Comparison of ENCODE assay signal across 14 cellular contexts in the genomic region with DNA sequence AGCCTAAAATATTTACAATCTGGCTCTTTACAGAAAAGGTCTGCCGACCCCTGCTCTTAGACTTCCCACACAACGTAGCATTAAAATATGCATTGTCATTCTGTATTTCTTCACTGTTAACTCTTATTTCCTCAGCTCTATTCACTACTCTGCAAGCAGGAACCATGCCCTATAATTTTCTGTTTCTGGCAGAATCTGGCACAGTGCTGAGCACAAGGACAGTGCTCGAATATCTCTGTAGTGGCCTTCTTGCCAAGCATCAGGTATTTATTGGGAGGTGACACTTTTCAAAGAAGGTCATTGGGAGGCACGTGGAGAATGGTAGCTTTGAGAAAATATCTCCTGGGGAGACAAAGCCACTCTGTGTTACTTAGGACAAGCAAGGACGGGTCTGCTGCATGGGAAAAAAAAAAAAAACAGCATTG.
DNase-seq lines count a peak whose midpoint lies in the region; TF ChIP-seq lines count a peak whose summit lies in the region.
"Had no signal": no experiment of that assay in that cellular context is flagged by ENCODE, and none has a peak within 500 bp of the region (broad histone marks: within the 10 kb centered on the region; RNA-seq: fewer than 3 reads in every experiment).

No MANE protein-coding gene starts in this region.

- peak overlapping the region; percentile 51 for H3K27ac ChIP-seq in smooth muscle cell (ENCODE audit: low read depth)
- peak overlapping the region in 1 of 2 donors; percentile 59 for H3K27ac ChIP-seq in uterus
- H3K27ac ChIP-seq: colonic mucosa had no signal

- in situ Hi-C loops in KBM-7 (cut with MboI; ENCODE audit: low pct_unique_long_range_greater_than_20kb, low sequenced_read_pairs), result no loop called here

- CTCF ChIA-PET in HEK293T (lab: Yijun Ruan, JAX), result interaction anchor here (1.0 kb wide), 1 partner anchor 9 kb away, joined by 4 read pairs; no protein-coding TSS in a partner anchor

- POLR2A ChIA-PET in HEK293T (lab: Yijun Ruan, JAX), result no interaction called here

- no peak overlapping the region for H2AFZ ChIP-seq in smooth muscle cell (ENCODE audit: low read depth)

- DNase-seq in KBM-7, result peak; percentile 32
- peak; percentile 79 for DNase-seq in OCI-M1 (lab: John Stamatoyannopoulos, UW)
- DNase-seq in fibroblast of villous mesenchyme (ENCODE audit: low read depth), result peak; percentile 60
- DNase-seq in smooth muscle cell (lab: John Stamatoyannopoulos, UW; ENCODE audit: unreplicated experiment), result no peak
- no peak for DNase-seq in NCI-H82 (lab: John Stamatoyannopoulos, UW)
- no peak for DNase-seq in inferior parietal cortex (ENCODE audit: extremely low spot score)
- DNase-seq in HEK293T (ENCODE audit: extremely low spot score), result no peak
- DNase-seq in uterus, result no peak
- DNase-seq: activated B cell treated with CpG ODN at 0.5 μM for 24 hours; activated naive CD8-positive, alpha-beta T cell treated with anti-CD3 and anti-CD28 coated beads, Interleukin-2, amount 50 U/mL, for 24 hours; colonic mucosa; foreskin fibroblast; NCI-H526 treated with DMSO at 0.1 percent for 48 hours; SK-N-SH had no signal

- no peaks in the 10 kb centered on the region for H3K79me2 ChIP-seq in smooth muscle cell (ENCODE audit: low read depth)

- no peak overlapping the region for H3K9ac ChIP-seq in smooth muscle cell (ENCODE audit: low read depth)
- H3K9ac ChIP-seq: SK-N-SH had no signal

- H3K9me3 ChIP-seq in smooth muscle cell (replicated peaks; ENCODE audit: low read depth) (no peaks in the 10 kb centered on the region), uterus (no peaks in the 10 kb centered on the region)
- H3K9me3 ChIP-seq: colonic mucosa, SK-N-SH had no signal

- H3K27me3 ChIP-seq in smooth muscle cell (ENCODE audit: low read depth) (no peaks in the 10 kb centered on the region), uterus (no peaks in the 10 kb centered on the region)
- H3K27me3 ChIP-seq: colonic mucosa had no signal

- H4K20me1 ChIP-seq in smooth muscle cell (ENCODE audit: low read depth), result no peaks in the 10 kb centered on the region

- peaks cover 16% of the 10 kb centered on the region for H3K4me1 ChIP-seq in smooth muscle cell (ENCODE audit: low read depth)
- H3K4me1 ChIP-seq in uterus, result no peaks in the 10 kb centered on the region
- H3K4me1 ChIP-seq: colonic mucosa had no signal

- H3K4me3 ChIP-seq in fibroblast of villous mesenchyme (ENCODE audit: low read depth, low read length) (no peak overlapping the region), smooth muscle cell (no peak overlapping the region), uterus (no peak overlapping the region)
- H3K4me3 ChIP-seq: colonic mucosa had no signal

- H3K36me3 ChIP-seq in smooth muscle cell (ENCODE audit: low read depth) (no peaks in the 10 kb centered on the region), uterus (no peaks in the 10 kb centered on the region)
- H3K36me3 ChIP-seq: colonic mucosa had no signal

- H3K4me2 ChIP-seq in smooth muscle cell, result peak overlapping the region; percentile 58
- H3K4me2 ChIP-seq: SK-N-SH had no signal

- WGBS in smooth muscle cell (ENCODE audit: low lambda C conversion rate), result 52% methylated on average over 5 of the region's 5 CpGs

- TF ChIP-seq CTCF in fibroblast of villous mesenchyme (IDR thresholded peaks at IDR 0.05; ENCODE audit: insufficient read depth, low read depth, low read length) (no peak), smooth muscle cell (IDR thresholded peaks at IDR 0.05; ENCODE audit: borderline replicate concordance, insufficient read depth, poor library complexity, severe bottlenecking) (no peak), uterus (IDR thresholded peaks at IDR 0.05) (no peak)

- no peaks in the 10 kb centered on the region for H3F3A ChIP-seq in smooth muscle cell (ENCODE audit: low read depth)

- TF ChIP-seq POLR2A in uterus (IDR thresholded peaks at IDR 0.05), result no peak

- intact Hi-C loops in uterus (cut with DNase I; ENCODE audit: low total_unique reads), result no loop called here

TF ChIP-seq in HEK293T, 16 proteins besides CTCF, POLR2A, EP300 and RAD21:
- TF ChIP-seq CTBP1 (IDR thresholded peaks at IDR 0.05; ENCODE audit: borderline replicate concordance) (no peak), SP1 (IDR thresholded peaks at IDR 0.05) (no peak), ZNF384 (IDR thresholded peaks at IDR 0.05) (no peak)

Comparison
In these comparisons a context has a peak if more than half of its experiments do, and no peak if none do; other contexts are left out.
1. DNase-seq: peak in KBM-7 (single experiment), OCI-M1 (single experiment) and fibroblast of villous mesenchyme (single experiment); none in smooth muscle cell (single experiment), NCI-H82 (single experiment), inferior parietal cortex (single experiment), HEK293T (single experiment) and uterus (0 of 2).